ENCODE assay signal across 8 cellular contexts in genomic region chr13:28819748-28820098, GRCh38. TPM values are rescaled to one million over a fixed set of nuclear protein-coding genes. Genes with fewer than 3 reads are reported as not detected.
DNase-seq lines count a peak whose midpoint lies in the region; ATAC-seq and TF ChIP-seq lines count a peak whose summit lies in the region.

No MANE protein-coding gene starts in this region.

- no peaks in the 10 kb centered on the region for H3K36me3 ChIP-seq in lung (ENCODE audit: control insufficient read depth in 2 of 2, insufficient read depth in 2 of 2, low read length in 2 of 2)
- H3K36me3 ChIP-seq in stomach, result no peaks in the 10 kb centered on the region

- 0 to 1% methylated on average over 10 to 54 of the region's 55 CpGs for WGBS in lung, 2 donors
- 0 to 4% (median 1%) methylated on average over 1 to 53 of the region's 55 CpGs for WGBS in stomach, 5 donors

- peaks cover 4% of the 10 kb centered on the region for H3K27me3 ChIP-seq in lung (ENCODE audit: control insufficient read depth, insufficient read depth)
- H3K27me3 ChIP-seq in stomach, result peaks cover 4 to 74% (median 34%) of the 10 kb centered on the region in 3 donors

- H3K27ac ChIP-seq in lung (ENCODE audit: low read depth in 1 of 2, low read length in 1 of 2) (peak overlapping the region in 1 of 2 donors; percentile 91), stomach (no peak overlapping the region)

- no peak for TF ChIP-seq EP300 in stomach (IDR thresholded peaks at IDR 0.05)

- H3K4me3 ChIP-seq in lung (peak overlapping the region; percentile 24), stomach (peak overlapping the region; percentile 31 to 48 (median 40))

- no peak for TF ChIP-seq POLR2A in stomach (IDR thresholded peaks at IDR 0.05)

- TF ChIP-seq CTCF in lung (IDR thresholded peaks at IDR 0.05; ENCODE audit: control extremely low read depth, extremely low read depth) (no peak), stomach (IDR thresholded peaks at IDR 0.05) (peak in 2 of 7 experiments; percentile 8 to 15)

- DNase-seq in 8988T (peak; percentile 84), LoVo (ENCODE audit: low spot score) (peak; percentile 12), dedifferentiated amniotic fluid mesenchymal stem cell (ENCODE audit: extremely low spot score) (peak; percentile 21), lung (ENCODE audit: low spot score) (no peak), stomach (peak; percentile 27)
- DNase-seq in activated CD4-positive, CD25-positive, alpha-beta regulatory T cell treated with anti-CD3 and anti-CD28 coated beads, Interleukin-2, amount 50 U/mL, for 72 hours, result peak; percentile 57

- ATAC-seq in GM18909 (IDR thresholded peaks at IDR 0.05; ENCODE audit: poor library complexity, unreplicated experiment) (peak; percentile 68), lung (ENCODE audit: insufficient read depth, low FRiP score) (no peak), GM18511 (IDR thresholded peaks at IDR 0.05; ENCODE audit: unreplicated experiment) (no peak)

- peaks cover 0 to 7% of the 10 kb centered on the region in 2 donors for H3K9me3 ChIP-seq in lung (ENCODE audit: control insufficient read depth in 2 of 2, insufficient read depth in 1 of 2, low read length in 1 of 2)
- peaks cover 0 to 18% (median 12%) of the 10 kb centered on the region in 4 donors for H3K9me3 ChIP-seq in stomach

- H3K4me1 ChIP-seq in lung (ENCODE audit: control insufficient read depth in 2 of 2, insufficient read depth in 2 of 2, low read length in 2 of 2) (peaks cover 0 to 10% of the 10 kb centered on the region in 2 donors), stomach (peaks cover 6 to 15% (median 13%) of the 10 kb centered on the region in 4 donors)

- intact Hi-C loops in stomach (cut with DNase I; ENCODE audit: low total_unique reads), result no loop called here

RNA-seq across cellular contexts. Expression of gene MTUS2, which starts 0.4 kb away (rescaled TPM):
- total RNA-seq in lung (under 1 TPM; 0.09 to 0.54 TPM), stomach (10 to 100 TPM in 3 of 5 donors, 1 to 10 TPM in 1, not detected in 1; 3.5 to 28.1 (median 17.8) TPM)
- polyA plus RNA-seq in lung (under 1 TPM; 0.03 to 0.06 TPM), stomach (under 1 TPM; 0.12 to 0.31 (median 0.13) TPM)
